ENCODE assay signal across 10 cellular contexts in the genomic region with DNA sequence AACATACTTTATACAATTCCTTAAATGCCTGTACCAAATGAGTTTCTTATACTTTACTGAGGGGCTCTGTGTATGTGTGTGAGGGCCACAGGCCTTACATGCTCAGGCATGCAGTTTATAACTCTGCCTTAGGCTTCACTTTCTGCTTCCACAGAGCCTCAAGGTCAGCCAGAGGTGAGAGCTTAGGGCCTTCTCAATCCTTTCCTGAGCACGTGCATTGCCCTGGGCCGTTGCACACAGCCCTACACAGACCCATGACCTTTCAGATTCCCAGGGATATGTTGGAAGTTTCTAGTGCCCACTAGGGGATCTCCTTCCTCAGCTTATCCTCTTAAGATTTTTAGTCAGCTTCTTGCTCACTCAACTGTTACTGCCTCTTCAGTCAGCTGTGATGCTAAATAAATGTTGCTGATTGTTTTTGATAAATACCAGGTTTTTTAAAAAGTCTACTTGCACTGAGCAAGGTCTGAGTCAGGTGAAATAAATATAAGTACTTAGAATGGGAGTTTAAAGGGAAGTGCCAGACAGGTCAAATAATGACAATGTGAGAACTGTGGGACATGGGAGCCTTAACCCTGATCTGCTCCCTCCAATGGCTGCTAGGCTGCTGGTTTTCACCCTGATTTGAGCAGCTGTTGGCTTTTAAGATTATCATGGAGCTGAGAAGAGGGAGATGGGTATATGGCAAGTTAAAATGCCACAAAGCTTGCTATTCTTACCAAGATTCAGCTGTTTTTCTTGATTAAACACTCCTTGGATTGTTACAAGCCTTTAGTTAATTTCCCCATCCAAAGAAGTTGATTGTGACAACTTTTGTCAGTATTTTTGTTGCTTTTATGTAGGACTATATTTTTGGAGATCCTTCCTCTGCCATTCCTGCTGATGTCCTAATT.
A peak's percentile ranks its signal among the peaks of the same experiment; 100 is the strongest.
DNase-seq lines count a peak whose midpoint lies in the region; ATAC-seq, FAIRE-seq and TF ChIP-seq lines count a peak whose summit lies in the region.
"Had no signal": no experiment of that assay in that cellular context is flagged by ENCODE, and none has a peak within 500 bp of the region (broad histone marks: within the 10 kb centered on the region; RNA-seq: fewer than 3 reads in every experiment).

No MANE protein-coding gene starts in this region.

- no peak for FAIRE-seq in urothelium cell line (lab: Jason Lieb, UNC)

- H3K4me3 ChIP-seq in astrocyte of the cerebellum (ENCODE audit: low read depth, low read length) = no peak overlapping the region

- peak; percentile 41 for TF ChIP-seq CTCF in astrocyte of the cerebellum (IDR thresholded peaks at IDR 0.05; ENCODE audit: low read depth, low read length, missing control alignments)

- in situ Hi-C loops in astrocyte of the cerebellum (cut with HindIII; ENCODE audit: low sequenced_read_pairs) = no loop called here

- ATAC-seq in HG03432 (IDR thresholded peaks at IDR 0.05; ENCODE audit: unreplicated experiment) (peak; percentile 68), GM19023 (IDR thresholded peaks at IDR 0.05; ENCODE audit: unreplicated experiment) (no peak)
- ATAC-seq: activated CD8-positive, alpha-beta T cell treated with anti-CD3 and anti-CD28 coated beads, Interleukin-2, amount 10 ng/mL, durations not matched to agents 7 days and 5 days; effector memory CD8-positive, alpha-beta T cell; natural killer cell treated with Interleukin-12 subunit alpha and Interleukin-12 subunit beta and Interleukin-15 and Interleukin-18, amount 100 ng/mL, for 72 hours had no signal

- DNase-seq in astrocyte of the cerebellum (ENCODE audit: low read depth) = no peak
- peak; percentile 56 for DNase-seq in iPS DF 19.7 (ENCODE audit: low read depth, low spot score)
- DNase-seq in urothelium cell line (ENCODE audit: low spot score) = peak; percentile 16
- DNase-seq in OCI-M2 (lab: John Stamatoyannopoulos, UW; ENCODE audit: unreplicated experiment) = no peak
- DNase-seq in activated CD4-positive, alpha-beta T cell treated with anti-CD3 and anti-CD28 coated beads for 4 hours = no peak
- DNase-seq: activated CD8-positive, alpha-beta T cell treated with anti-CD3 and anti-CD28 coated beads, Interleukin-2, amount 10 ng/mL, durations not matched to agents 7 days and 5 days; effector memory CD8-positive, alpha-beta T cell had no signal

Comparison
In these comparisons a context has a peak if more than half of its experiments do, and no peak if none do; other contexts are left out.
1. DNase-seq: peak in iPS DF 19.7 (single experiment) and urothelium cell line (single experiment); none in astrocyte of the cerebellum (single experiment), OCI-M2 (single experiment) and activated CD4-positive, alpha-beta T cell treated with anti-CD3 and anti-CD28 coated beads for 4 hours (0 of 2).